In the genomic region with DNA sequence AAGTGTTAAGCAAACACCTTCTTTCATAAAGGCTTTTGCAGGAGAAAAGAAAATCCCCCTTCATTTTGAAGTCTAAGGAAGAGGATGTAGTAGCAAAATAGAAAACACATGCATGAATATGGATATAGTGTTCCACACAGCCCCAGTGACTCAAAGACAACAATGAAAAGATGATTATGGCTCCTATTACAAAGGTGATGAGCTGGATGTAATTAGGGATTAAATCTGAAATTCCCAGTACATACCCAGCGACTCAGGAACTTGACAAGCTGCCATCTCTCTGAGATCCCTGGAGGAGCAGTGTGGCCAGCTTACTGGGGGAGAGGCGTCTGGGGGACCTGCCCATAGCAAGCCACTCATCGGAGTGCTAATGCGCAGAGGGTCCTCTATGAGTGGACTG, we compare ENCODE assay signal across 16 cellular contexts. TPM values are rescaled to one million over a fixed set of nuclear protein-coding genes. Genes with fewer than 3 reads are reported as not detected.
DNase-seq lines count a peak whose midpoint lies in the region; ATAC-seq and TF ChIP-seq lines count a peak whose summit lies in the region.
"Had no signal": no experiment of that assay in that cellular context is flagged by ENCODE, and none has a peak within 500 bp of the region (broad histone marks: within the 10 kb centered on the region; RNA-seq: fewer than 3 reads in every experiment).

No MANE protein-coding gene starts in this region.

- H2AFZ ChIP-seq in neuronal stem cell (ENCODE audit: low read length), result no peak overlapping the region

- ATAC-seq in HG03342 (IDR thresholded peaks at IDR 0.05; ENCODE audit: unreplicated experiment), result no peak
- ATAC-seq in GM18505 (IDR thresholded peaks at IDR 0.05; ENCODE audit: unreplicated experiment), result no peak
- ATAC-seq: T-cell had no signal

- H2BK12ac ChIP-seq in neuronal stem cell (ENCODE audit: low read length), result no peak overlapping the region

- H2BK120ac ChIP-seq in neuronal stem cell (ENCODE audit: low read depth, low read length), result no peak overlapping the region

- peak overlapping the region; percentile 51 for H3K18ac ChIP-seq in neuronal stem cell (ENCODE audit: low read length)

- no peaks in the 10 kb centered on the region for H3K79me1 ChIP-seq in neuronal stem cell (ENCODE audit: low read depth, low read length)

- H3K4me3 ChIP-seq in HAP-1 (no peak overlapping the region), neuronal stem cell (ENCODE audit: low read length in 2 of 2) (no peak overlapping the region)

- H2AK5ac ChIP-seq in neuronal stem cell (ENCODE audit: low read depth, low read length), result no peak overlapping the region

- in situ Hi-C loops in HAP-1 (cut with MboI; ENCODE audit: low sequenced_read_pairs), result no loop called here

- H4K8ac ChIP-seq in neuronal stem cell (ENCODE audit: low read depth, low read length), result no peak overlapping the region

- H3K27me3 ChIP-seq in HAP-1 (ENCODE audit: low read depth), result peaks cover 7% of the 10 kb centered on the region
- peaks cover 0 to 3% (median 0%) of the 10 kb centered on the region in 3 experiments for H3K27me3 ChIP-seq in neuronal stem cell (ENCODE audit: control insufficient read depth in 3 of 3, insufficient read depth in 3 of 3, low read depth in 1 of 3, low read length in 3 of 3)

- no peak overlapping the region for H2BK15ac ChIP-seq in neuronal stem cell (ENCODE audit: low read length)

- no peak overlapping the region for H3K27ac ChIP-seq in neuronal stem cell (replicated peaks; ENCODE audit: low read length)
- H3K27ac ChIP-seq: KMS-11 had no signal

- no peak overlapping the region for H3K4ac ChIP-seq in neuronal stem cell (ENCODE audit: low read length)

- no peak overlapping the region for H3K4me2 ChIP-seq in neuronal stem cell (ENCODE audit: insufficient read depth, low read length, poor library complexity, severe bottlenecking)
- H3K4me2 ChIP-seq: KMS-11, SK-N-SH had no signal

- H3K9me3 ChIP-seq in HAP-1 (no peaks in the 10 kb centered on the region), neuronal stem cell (replicated peaks in 1 of 2; ENCODE audit: control insufficient read depth in 2 of 2, insufficient read depth in 1 of 2, low read depth in 1 of 2, low read length in 2 of 2) (no peaks in the 10 kb centered on the region)
- H3K9me3 ChIP-seq: SK-N-SH had no signal

- H3K23ac ChIP-seq in neuronal stem cell (ENCODE audit: low read depth, low read length, poor library complexity), result no peak overlapping the region

- DNase-seq in NCI-H1436 (lab: John Stamatoyannopoulos, UW), result peak; percentile 14
- no peak for DNase-seq in NCI-H1436 treated with DMSO at 0.1 percent for 48 hours (lab: John Stamatoyannopoulos, UW)
- peak; percentile 72 to 93 for DNase-seq in HAP-1 (ENCODE audit: low spot score in 2 of 2)
- DNase-seq in NCI-H69 (lab: John Stamatoyannopoulos, UW), result peak; percentile 42
- DNase-seq in neuronal stem cell (ENCODE audit: low spot score), result no peak
- DNase-seq in hepatic stellate cell (ENCODE audit: low spot score), result no peak
- DNase-seq: CD4-positive, alpha-beta memory T cell; DMS 273 treated with DMSO at 0.1 percent for 48 hours; NCI-H1048; NCI-H2029 treated with DMSO at 0.1 percent for 48 hours; SHP77; SK-N-SH; T-cell had no signal

- H3K4me1 ChIP-seq in HAP-1, result peaks cover 10% of the 10 kb centered on the region
- H3K4me1 ChIP-seq in neuronal stem cell (ENCODE audit: control insufficient read depth in 2 of 2, insufficient read depth in 1 of 2, low read depth in 1 of 2, low read length in 2 of 2), result peaks cover 4 to 13% of the 10 kb centered on the region in 2 donors

- H3K36me3 ChIP-seq in HAP-1 (replicated peaks) (no peaks in the 10 kb centered on the region), neuronal stem cell (replicated peaks in 1 of 2; ENCODE audit: control insufficient read depth in 2 of 2, insufficient read depth in 2 of 2, low read length in 2 of 2) (no peaks in the 10 kb centered on the region)

- WGBS in neuronal stem cell (ENCODE audit: extremely low coverage in 2 of 2, insufficient read length in 2 of 2, insufficient replicate concordance in 1 of 2), 2 donors, result no CpG with 5 or more reads among the region's 4 CpGs

- TF ChIP-seq POLR2A in GM18505 (IDR thresholded peaks at IDR 0.05; ENCODE audit: borderline replicate concordance, extremely low read depth, insufficient read depth, insufficient read length), result no peak

- no peak overlapping the region for H4K91ac ChIP-seq in neuronal stem cell (ENCODE audit: low read depth, low read length, poor library complexity)

- H3K14ac ChIP-seq in neuronal stem cell (ENCODE audit: low read length), result no peak overlapping the region

- H2BK5ac ChIP-seq in neuronal stem cell (ENCODE audit: low read length), result no peak overlapping the region

- no peak overlapping the region for H3K9ac ChIP-seq in neuronal stem cell (ENCODE audit: low read depth, low read length, poor library complexity)
- H3K9ac ChIP-seq: KMS-11, SK-N-SH had no signal

RNA-seq across cellular contexts. Expression of gene MGST2, which starts 42.8 kb away (rescaled TPM):
- 19.9 TPM for polyA plus RNA-seq in neuronal stem cell (2013, experiment 1 of 2)
- polyA plus RNA-seq in neuronal stem cell (2013, experiment 2 of 2), result 18.6 TPM

Comparison
In these comparisons a context has a peak if more than half of its experiments do, and no peak if none do; other contexts are left out.
1. DNase-seq: peak in NCI-H1436 (single experiment), HAP-1 (2 of 2) and NCI-H69 (single experiment); none in NCI-H1436 treated with DMSO at 0.1 percent for 48 hours (single experiment), neuronal stem cell (single experiment) and hepatic stellate cell (single experiment).